In the genomic region with DNA sequence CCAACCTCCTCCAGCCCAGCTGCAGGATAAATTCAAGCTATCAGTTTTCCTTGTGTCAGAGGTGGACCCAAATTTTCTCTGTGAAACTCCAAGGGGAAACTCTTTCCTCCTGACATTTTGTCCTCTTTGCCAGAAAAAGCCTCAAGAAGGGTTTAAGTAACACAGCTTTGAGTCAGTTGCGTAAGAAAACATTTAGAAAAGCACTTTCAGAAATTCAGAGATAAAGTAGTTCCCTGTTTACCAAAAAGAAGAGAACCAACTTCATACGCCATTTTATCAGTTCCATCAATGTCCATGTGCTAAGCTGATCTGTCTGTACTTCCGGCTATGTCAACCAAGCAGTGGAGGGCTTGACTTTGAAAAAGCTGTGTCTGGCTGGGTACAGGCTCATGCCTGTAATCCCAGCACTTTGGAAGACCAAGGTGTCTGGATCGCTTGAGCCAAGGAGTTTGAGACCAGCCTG, we compare ENCODE assay signal across 1 cellular context.
TF ChIP-seq lines count a peak whose summit lies in the region.

No MANE protein-coding gene starts in this region.

TF ChIP-seq in K562, 482 proteins besides CTCF, POLR2A, EP300 and RAD21 (continued from another document and continues in another):
- TF ChIP-seq, protein P1, sequence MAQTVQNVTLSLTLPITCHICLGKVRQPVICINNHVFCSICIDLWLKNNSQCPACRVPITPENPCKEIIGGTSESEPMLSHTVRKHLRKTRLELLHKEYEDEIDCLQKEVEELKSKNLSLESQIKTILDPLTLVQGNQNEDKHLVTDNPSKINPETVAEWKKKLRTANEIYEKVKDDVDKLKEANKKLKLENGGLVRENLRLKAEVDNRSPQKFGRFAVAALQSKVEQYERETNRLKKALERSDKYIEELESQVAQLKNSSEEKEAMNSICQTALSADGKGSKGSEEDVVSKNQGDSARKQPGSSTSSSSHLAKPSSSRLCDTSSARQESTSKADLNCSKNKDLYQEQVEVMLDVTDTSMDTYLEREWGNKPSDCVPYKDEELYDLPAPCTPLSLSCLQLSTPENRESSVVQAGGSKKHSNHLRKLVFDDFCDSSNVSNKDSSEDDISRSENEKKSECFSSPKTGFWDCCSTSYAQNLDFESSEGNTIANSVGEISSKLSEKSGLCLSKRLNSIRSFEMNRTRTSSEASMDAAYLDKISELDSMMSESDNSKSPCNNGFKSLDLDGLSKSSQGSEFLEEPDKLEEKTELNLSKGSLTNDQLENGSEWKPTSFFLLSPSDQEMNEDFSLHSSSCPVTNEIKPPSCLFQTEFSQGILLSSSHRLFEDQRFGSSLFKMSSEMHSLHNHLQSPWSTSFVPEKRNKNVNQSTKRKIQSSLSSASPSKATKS (CRISPR knock-in tag; IDR thresholded peaks at IDR 0.05), result no peak
- TF ChIP-seq, protein P2, sequence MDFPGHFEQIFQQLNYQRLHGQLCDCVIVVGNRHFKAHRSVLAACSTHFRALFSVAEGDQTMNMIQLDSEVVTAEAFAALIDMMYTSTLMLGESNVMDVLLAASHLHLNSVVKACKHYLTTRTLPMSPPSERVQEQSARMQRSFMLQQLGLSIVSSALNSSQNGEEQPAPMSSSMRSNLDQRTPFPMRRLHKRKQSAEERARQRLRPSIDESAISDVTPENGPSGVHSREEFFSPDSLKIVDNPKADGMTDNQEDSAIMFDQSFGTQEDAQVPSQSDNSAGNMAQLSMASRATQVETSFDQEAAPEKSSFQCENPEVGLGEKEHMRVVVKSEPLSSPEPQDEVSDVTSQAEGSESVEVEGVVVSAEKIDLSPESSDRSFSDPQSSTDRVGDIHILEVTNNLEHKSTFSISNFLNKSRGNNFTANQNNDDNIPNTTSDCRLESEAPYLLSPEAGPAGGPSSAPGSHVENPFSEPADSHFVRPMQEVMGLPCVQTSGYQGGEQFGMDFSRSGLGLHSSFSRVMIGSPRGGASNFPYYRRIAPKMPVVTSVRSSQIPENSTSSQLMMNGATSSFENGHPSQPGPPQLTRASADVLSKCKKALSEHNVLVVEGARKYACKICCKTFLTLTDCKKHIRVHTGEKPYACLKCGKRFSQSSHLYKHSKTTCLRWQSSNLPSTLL (IDR thresholded peaks at IDR 0.05), result no peak
- no peak for TF ChIP-seq ZZZ3 (IDR thresholded peaks at IDR 0.05)
- peak; percentile 74 for TF ChIP-seq GABPA (tag; conservative IDR thresholded peaks at IDR 0.05; ENCODE audit: low read depth)
- no peak for TF ChIP-seq ZFP36 (IDR thresholded peaks at IDR 0.05; ENCODE audit: low read depth, low read length, partially characterized antibody)
- TF ChIP-seq CTBP1 (IDR thresholded peaks at IDR 0.05; ENCODE audit: borderline replicate concordance), result no peak
- TF ChIP-seq NCOA4 (IDR thresholded peaks at IDR 0.05; ENCODE audit: partially characterized antibody), result no peak
- no peak for TF ChIP-seq ZNF324 (CRISPR knock-in tag; IDR thresholded peaks at IDR 0.05)
- no peak for TF ChIP-seq PHF20 (IDR thresholded peaks at IDR 0.05; ENCODE audit: partially characterized antibody)
- TF ChIP-seq, protein P3, sequence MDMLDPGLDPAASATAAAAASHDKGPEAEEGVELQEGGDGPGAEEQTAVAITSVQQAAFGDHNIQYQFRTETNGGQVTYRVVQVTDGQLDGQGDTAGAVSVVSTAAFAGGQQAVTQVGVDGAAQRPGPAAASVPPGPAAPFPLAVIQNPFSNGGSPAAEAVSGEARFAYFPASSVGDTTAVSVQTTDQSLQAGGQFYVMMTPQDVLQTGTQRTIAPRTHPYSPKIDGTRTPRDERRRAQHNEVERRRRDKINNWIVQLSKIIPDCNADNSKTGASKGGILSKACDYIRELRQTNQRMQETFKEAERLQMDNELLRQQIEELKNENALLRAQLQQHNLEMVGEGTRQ (CRISPR knock-in tag; IDR thresholded peaks at IDR 0.05), result no peak
- TF ChIP-seq, protein P4, sequence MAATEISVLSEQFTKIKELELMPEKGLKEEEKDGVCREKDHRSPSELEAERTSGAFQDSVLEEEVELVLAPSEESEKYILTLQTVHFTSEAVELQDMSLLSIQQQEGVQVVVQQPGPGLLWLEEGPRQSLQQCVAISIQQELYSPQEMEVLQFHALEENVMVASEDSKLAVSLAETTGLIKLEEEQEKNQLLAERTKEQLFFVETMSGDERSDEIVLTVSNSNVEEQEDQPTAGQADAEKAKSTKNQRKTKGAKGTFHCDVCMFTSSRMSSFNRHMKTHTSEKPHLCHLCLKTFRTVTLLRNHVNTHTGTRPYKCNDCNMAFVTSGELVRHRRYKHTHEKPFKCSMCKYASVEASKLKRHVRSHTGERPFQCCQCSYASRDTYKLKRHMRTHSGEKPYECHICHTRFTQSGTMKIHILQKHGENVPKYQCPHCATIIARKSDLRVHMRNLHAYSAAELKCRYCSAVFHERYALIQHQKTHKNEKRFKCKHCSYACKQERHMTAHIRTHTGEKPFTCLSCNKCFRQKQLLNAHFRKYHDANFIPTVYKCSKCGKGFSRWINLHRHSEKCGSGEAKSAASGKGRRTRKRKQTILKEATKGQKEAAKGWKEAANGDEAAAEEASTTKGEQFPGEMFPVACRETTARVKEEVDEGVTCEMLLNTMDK (IDR thresholded peaks at IDR 0.05; ENCODE audit: borderline replicate concordance, insufficient read depth, low read depth, low read length, poor library complexity, severe bottlenecking), result no peak
- TF ChIP-seq MTA3 (IDR thresholded peaks at IDR 0.05; ENCODE audit: borderline replicate concordance), result no peak
- TF ChIP-seq, protein P5, sequence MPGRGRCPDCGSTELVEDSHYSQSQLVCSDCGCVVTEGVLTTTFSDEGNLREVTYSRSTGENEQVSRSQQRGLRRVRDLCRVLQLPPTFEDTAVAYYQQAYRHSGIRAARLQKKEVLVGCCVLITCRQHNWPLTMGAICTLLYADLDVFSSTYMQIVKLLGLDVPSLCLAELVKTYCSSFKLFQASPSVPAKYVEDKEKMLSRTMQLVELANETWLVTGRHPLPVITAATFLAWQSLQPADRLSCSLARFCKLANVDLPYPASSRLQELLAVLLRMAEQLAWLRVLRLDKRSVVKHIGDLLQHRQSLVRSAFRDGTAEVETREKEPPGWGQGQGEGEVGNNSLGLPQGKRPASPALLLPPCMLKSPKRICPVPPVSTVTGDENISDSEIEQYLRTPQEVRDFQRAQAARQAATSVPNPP (IDR thresholded peaks at IDR 0.05; ENCODE audit: borderline replicate concordance, insufficient read depth, insufficient read length), result no peak
- TF ChIP-seq, protein P6, sequence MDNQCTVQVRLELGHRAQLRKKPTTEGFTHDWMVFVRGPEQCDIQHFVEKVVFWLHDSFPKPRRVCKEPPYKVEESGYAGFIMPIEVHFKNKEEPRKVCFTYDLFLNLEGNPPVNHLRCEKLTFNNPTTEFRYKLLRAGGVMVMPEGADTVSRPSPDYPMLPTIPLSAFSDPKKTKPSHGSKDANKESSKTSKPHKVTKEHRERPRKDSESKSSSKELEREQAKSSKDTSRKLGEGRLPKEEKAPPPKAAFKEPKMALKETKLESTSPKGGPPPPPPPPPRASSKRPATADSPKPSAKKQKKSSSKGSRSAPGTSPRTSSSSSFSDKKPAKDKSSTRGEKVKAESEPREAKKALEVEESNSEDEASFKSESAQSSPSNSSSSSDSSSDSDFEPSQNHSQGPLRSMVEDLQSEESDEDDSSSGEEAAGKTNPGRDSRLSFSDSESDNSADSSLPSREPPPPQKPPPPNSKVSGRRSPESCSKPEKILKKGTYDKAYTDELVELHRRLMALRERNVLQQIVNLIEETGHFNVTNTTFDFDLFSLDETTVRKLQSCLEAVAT (IDR thresholded peaks at IDR 0.05), result no peak
- TF ChIP-seq ZNF75A (CRISPR knock-in tag; IDR thresholded peaks at IDR 0.05), result no peak; the same call in 1 of the 2 replicates
- no peak for TF ChIP-seq PHB2 (IDR thresholded peaks at IDR 0.05; ENCODE audit: low read depth)
- no peak for TF ChIP-seq SIRT6 (IDR thresholded peaks at IDR 0.05; ENCODE audit: low read depth, low read length)
- TF ChIP-seq, protein P7, sequence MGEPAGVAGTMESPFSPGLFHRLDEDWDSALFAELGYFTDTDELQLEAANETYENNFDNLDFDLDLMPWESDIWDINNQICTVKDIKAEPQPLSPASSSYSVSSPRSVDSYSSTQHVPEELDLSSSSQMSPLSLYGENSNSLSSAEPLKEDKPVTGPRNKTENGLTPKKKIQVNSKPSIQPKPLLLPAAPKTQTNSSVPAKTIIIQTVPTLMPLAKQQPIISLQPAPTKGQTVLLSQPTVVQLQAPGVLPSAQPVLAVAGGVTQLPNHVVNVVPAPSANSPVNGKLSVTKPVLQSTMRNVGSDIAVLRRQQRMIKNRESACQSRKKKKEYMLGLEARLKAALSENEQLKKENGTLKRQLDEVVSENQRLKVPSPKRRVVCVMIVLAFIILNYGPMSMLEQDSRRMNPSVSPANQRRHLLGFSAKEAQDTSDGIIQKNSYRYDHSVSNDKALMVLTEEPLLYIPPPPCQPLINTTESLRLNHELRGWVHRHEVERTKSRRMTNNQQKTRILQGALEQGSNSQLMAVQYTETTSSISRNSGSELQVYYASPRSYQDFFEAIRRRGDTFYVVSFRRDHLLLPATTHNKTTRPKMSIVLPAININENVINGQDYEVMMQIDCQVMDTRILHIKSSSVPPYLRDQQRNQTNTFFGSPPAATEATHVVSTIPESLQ (CRISPR knock-in tag; IDR thresholded peaks at IDR 0.05), result no peak
- no peak for TF ChIP-seq KHSRP (IDR thresholded peaks at IDR 0.05)
- TF ChIP-seq HDAC1 (IDR thresholded peaks at IDR 0.05), result no peak
- TF ChIP-seq ZNF431 (CRISPR knock-in tag; IDR thresholded peaks at IDR 0.05), result no peak
- TF ChIP-seq HDAC8 (tag; IDR thresholded peaks at IDR 0.05), result peak; percentile 72; the same call in 1 of the 2 replicates
- TF ChIP-seq, protein P8, sequence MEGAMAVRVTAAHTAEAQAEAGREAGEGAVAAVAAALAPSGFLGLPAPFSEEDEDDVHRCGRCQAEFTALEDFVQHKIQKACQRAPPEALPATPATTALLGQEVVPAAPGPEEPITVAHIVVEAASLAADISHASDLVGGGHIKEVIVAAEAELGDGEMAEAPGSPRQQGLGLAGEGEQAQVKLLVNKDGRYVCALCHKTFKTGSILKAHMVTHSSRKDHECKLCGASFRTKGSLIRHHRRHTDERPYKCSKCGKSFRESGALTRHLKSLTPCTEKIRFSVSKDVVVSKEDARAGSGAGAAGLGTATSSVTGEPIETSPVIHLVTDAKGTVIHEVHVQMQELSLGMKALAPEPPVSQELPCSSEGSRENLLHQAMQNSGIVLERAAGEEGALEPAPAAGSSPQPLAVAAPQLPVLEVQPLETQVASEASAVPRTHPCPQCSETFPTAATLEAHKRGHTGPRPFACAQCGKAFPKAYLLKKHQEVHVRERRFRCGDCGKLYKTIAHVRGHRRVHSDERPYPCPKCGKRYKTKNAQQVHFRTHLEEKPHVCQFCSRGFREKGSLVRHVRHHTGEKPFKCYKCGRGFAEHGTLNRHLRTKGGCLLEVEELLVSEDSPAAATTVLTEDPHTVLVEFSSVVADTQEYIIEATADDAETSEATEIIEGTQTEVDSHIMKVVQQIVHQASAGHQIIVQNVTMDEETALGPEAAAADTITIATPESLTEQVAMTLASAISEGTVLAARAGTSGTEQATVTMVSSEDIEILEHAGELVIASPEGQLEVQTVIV (CRISPR knock-in tag; IDR thresholded peaks at IDR 0.05; ENCODE audit: borderline replicate concordance), result no peak
- TF ChIP-seq, protein P9, sequence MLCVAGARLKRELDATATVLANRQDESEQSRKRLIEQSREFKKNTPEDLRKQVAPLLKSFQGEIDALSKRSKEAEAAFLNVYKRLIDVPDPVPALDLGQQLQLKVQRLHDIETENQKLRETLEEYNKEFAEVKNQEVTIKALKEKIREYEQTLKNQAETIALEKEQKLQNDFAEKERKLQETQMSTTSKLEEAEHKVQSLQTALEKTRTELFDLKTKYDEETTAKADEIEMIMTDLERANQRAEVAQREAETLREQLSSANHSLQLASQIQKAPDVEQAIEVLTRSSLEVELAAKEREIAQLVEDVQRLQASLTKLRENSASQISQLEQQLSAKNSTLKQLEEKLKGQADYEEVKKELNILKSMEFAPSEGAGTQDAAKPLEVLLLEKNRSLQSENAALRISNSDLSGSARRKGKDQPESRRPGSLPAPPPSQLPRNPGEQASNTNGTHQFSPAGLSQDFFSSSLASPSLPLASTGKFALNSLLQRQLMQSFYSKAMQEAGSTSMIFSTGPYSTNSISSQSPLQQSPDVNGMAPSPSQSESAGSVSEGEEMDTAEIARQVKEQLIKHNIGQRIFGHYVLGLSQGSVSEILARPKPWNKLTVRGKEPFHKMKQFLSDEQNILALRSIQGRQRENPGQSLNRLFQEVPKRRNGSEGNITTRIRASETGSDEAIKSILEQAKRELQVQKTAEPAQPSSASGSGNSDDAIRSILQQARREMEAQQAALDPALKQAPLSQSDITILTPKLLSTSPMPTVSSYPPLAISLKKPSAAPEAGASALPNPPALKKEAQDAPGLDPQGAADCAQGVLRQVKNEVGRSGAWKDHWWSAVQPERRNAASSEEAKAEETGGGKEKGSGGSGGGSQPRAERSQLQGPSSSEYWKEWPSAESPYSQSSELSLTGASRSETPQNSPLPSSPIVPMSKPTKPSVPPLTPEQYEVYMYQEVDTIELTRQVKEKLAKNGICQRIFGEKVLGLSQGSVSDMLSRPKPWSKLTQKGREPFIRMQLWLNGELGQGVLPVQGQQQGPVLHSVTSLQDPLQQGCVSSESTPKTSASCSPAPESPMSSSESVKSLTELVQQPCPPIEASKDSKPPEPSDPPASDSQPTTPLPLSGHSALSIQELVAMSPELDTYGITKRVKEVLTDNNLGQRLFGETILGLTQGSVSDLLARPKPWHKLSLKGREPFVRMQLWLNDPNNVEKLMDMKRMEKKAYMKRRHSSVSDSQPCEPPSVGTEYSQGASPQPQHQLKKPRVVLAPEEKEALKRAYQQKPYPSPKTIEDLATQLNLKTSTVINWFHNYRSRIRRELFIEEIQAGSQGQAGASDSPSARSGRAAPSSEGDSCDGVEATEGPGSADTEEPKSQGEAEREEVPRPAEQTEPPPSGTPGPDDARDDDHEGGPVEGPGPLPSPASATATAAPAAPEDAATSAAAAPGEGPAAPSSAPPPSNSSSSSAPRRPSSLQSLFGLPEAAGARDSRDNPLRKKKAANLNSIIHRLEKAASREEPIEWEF (CRISPR knock-in tag; IDR thresholded peaks at IDR 0.05), result peak; percentile 89
- TF ChIP-seq OTX1 (CRISPR knock-in tag; IDR thresholded peaks at IDR 0.05), result no peak
- no peak for TF ChIP-seq SRSF1 (IDR thresholded peaks at IDR 0.05; ENCODE audit: low read depth, low read length)
- peak; percentile 74 for TF ChIP-seq ETV1 (tag; conservative IDR thresholded peaks at IDR 0.05; ENCODE audit: low read depth)
- no peak for TF ChIP-seq NELFE (IDR thresholded peaks at IDR 0.05; ENCODE audit: insufficient read depth, insufficient read length)
- TF ChIP-seq ZNF76 (CRISPR knock-in tag; IDR thresholded peaks at IDR 0.05; ENCODE audit: borderline replicate concordance), result no peak
- no peak for TF ChIP-seq NONO (IDR thresholded peaks at IDR 0.05; ENCODE audit: low read depth in 2 of 2, low read length in 1 of 2)
- TF ChIP-seq, protein P10, sequence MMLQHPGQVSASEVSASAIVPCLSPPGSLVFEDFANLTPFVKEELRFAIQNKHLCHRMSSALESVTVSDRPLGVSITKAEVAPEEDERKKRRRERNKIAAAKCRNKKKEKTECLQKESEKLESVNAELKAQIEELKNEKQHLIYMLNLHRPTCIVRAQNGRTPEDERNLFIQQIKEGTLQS (IDR thresholded peaks at IDR 0.05), result no peak
- TF ChIP-seq, protein P10 (CRISPR knock-in tag; conservative IDR thresholded peaks at IDR 0.05), result no peak
